8 cellular contexts compared by ENCODE assay signal in the genomic region with DNA sequence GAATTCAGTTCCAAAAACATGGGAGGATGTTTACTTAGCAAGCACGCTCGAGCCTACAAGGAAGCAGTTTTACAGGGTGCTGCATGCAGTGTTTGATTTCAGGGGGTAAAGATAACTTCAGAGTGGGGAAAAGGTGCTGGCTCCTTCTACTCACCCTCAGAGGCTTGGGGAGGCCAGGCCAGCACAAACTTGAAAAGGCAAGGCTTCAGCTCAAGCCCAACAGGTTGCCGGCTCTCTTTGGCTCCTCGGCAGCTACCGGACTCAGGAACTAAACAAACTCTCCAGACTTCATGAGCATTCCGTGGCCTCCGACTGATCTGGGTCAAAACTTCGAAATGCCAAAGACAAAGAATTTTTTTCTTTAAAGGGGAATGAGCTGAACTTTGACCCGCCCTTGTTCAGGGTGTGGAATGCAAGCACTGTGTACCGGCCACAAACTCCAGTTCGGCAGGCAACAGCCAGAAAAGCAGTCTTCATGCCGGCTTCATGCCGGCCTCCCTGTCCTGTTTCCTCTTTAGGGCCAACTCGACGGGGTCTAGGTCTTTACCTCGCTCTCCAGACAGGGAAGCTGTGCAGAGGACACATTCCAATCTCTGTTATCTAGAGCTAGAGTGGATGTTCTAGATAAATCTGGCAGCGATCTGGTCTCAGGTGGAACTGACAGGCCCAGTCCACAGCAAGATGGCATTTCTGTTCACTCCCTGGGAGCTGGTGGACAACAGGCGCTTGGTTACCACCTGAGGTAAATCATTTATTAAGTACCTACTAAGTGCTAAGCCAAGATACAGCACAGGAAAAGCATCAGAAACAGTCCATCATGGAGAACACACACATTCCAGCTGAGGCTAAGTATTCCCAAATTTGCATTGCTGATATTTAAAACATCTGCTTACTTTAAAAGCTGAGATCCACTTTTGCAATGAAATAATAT.
DNase-seq lines count a peak whose midpoint lies in the region; ATAC-seq and TF ChIP-seq lines count a peak whose summit lies in the region.

No MANE protein-coding gene starts in this region.

- TF ChIP-seq CTCF in MM.1S (IDR thresholded peaks at IDR 0.05; ENCODE audit: low read length) (no peak), nephron progenitor cell (IDR thresholded peaks at IDR 0.05) (no peak)

- H3K36me3 ChIP-seq in CD4-positive, CD25-positive, alpha-beta regulatory T cell (ENCODE audit: control insufficient read depth, insufficient read depth, low read length): no peaks in the 10 kb centered on the region
- H3K36me3 ChIP-seq in MM.1S (replicated peaks; ENCODE audit: insufficient read depth, low read length) (no peaks in the 10 kb centered on the region), ectodermal cell (ENCODE audit: control insufficient read depth, insufficient read depth, low read length) (no peaks in the 10 kb centered on the region)

- peak overlapping the region; percentile 87 to 97 (median 92) for H3K4me3 Mint-ChIP-seq in CD4-positive, CD25-positive, alpha-beta regulatory T cell
- no peak overlapping the region for H3K4me3 Mint-ChIP-seq in nephron progenitor cell

- peak overlapping the region; percentile 95 for H3K4me3 ChIP-seq in CD4-positive, CD25-positive, alpha-beta regulatory T cell (ENCODE audit: low read depth, low read length)
- peak overlapping the region; percentile 56 for H3K4me3 ChIP-seq in MM.1S (ENCODE audit: low read length)
- no peak overlapping the region for H3K4me3 ChIP-seq in ectodermal cell (ENCODE audit: insufficient read depth, low read depth, low read length)

- H2AFZ ChIP-seq in MM.1S (ENCODE audit: low read length): peak overlapping the region; percentile 26

- no peak for ATAC-seq in CD4-positive, CD25-positive, alpha-beta regulatory T cell (ENCODE audit: low read depth in 2 of 2)
- ATAC-seq in HG02981 (IDR thresholded peaks at IDR 0.05; ENCODE audit: unreplicated experiment) (no peak), GM19328 (IDR thresholded peaks at IDR 0.05; ENCODE audit: unreplicated experiment) (no peak)

- H3K9me3 ChIP-seq in CD4-positive, CD25-positive, alpha-beta regulatory T cell (ENCODE audit: control insufficient read depth in 2 of 2, low read length in 2 of 2): no peaks in the 10 kb centered on the region
- H3K9me3 ChIP-seq in MM.1S (replicated peaks; ENCODE audit: insufficient read depth, low read length) (no peaks in the 10 kb centered on the region), ectodermal cell (ENCODE audit: control insufficient read depth, low read length) (no peaks in the 10 kb centered on the region)

- H4K20me1 ChIP-seq in MM.1S (ENCODE audit: insufficient read depth, low read length): no peaks in the 10 kb centered on the region

- peak overlapping the region; percentile 79 for H3K9ac ChIP-seq in MM.1S (ENCODE audit: low read length)

- peak overlapping the region; percentile 96 to 100 (median 98) for H3K27ac Mint-ChIP-seq in CD4-positive, CD25-positive, alpha-beta regulatory T cell
- H3K27ac Mint-ChIP-seq in nephron progenitor cell: peak overlapping the region; percentile 21

- H3K4me1 Mint-ChIP-seq in CD4-positive, CD25-positive, alpha-beta regulatory T cell: peaks cover 26 to 93% (median 72%) of the 10 kb centered on the region in 4 donors
- peaks cover 63% of the 10 kb centered on the region for H3K4me1 Mint-ChIP-seq in nephron progenitor cell

- 92 to 93% methylated on average over 18 of the region's 18 CpGs for WGBS in ectodermal cell, 2 experiments

- peaks cover 14% of the 10 kb centered on the region for H3K36me3 Mint-ChIP-seq in CD4-positive, CD25-positive, alpha-beta regulatory T cell
- no peaks in the 10 kb centered on the region for H3K36me3 Mint-ChIP-seq in nephron progenitor cell (ENCODE audit: low read depth)

- H3K9me2 ChIP-seq in MM.1S (replicated peaks; ENCODE audit: insufficient read depth, low read length): no peaks in the 10 kb centered on the region

- peak overlapping the region; percentile 87 for H3K4me2 ChIP-seq in MM.1S (ENCODE audit: low read depth, low read length)

- H3K27me3 ChIP-seq in CD4-positive, CD25-positive, alpha-beta regulatory T cell (ENCODE audit: control insufficient read depth, insufficient read depth, low read length): no peaks in the 10 kb centered on the region
- H3K27me3 ChIP-seq in MM.1S (replicated peaks; ENCODE audit: insufficient read depth, low read length): no peaks in the 10 kb centered on the region
- no peaks in the 10 kb centered on the region for H3K27me3 ChIP-seq in ectodermal cell (ENCODE audit: control insufficient read depth, insufficient read depth, low read length, poor library complexity, severe bottlenecking)

- peaks cover 59% of the 10 kb centered on the region for H3K4me1 ChIP-seq in CD4-positive, CD25-positive, alpha-beta regulatory T cell (ENCODE audit: control insufficient read depth, insufficient read depth, low read length, poor library complexity, severe bottlenecking)
- peaks cover 52% of the 10 kb centered on the region for H3K4me1 ChIP-seq in MM.1S (ENCODE audit: low read length)
- peaks cover 6% of the 10 kb centered on the region for H3K4me1 ChIP-seq in ectodermal cell (ENCODE audit: control insufficient read depth, insufficient read depth, low read length)

- H3F3A ChIP-seq in MM.1S (ENCODE audit: insufficient read depth, low read length): peaks cover 48% of the 10 kb centered on the region

- DNase-seq in CD4-positive, CD25-positive, alpha-beta regulatory T cell: no peak
- no peak for DNase-seq in MM.1S
- no peak for DNase-seq in nephron progenitor cell
- no peak for DNase-seq in AG20443 (ENCODE audit: low spot score)
- no peak for DNase-seq in midbrain (lab: John Stamatoyannopoulos, UW)

- peaks cover 83% of the 10 kb centered on the region for H3K79me2 ChIP-seq in MM.1S (ENCODE audit: low read length)

- H3K9me3 Mint-ChIP-seq in CD4-positive, CD25-positive, alpha-beta regulatory T cell: peaks cover 0 to 3% (median 0%) of the 10 kb centered on the region in 7 donors
- no peaks in the 10 kb centered on the region for H3K9me3 Mint-ChIP-seq in nephron progenitor cell

- peaks cover 11% of the 10 kb centered on the region for H3K27me3 Mint-ChIP-seq in CD4-positive, CD25-positive, alpha-beta regulatory T cell
- peaks cover 3% of the 10 kb centered on the region for H3K27me3 Mint-ChIP-seq in nephron progenitor cell (ENCODE audit: low read depth, poor library complexity)

- H3K27ac ChIP-seq in CD4-positive, CD25-positive, alpha-beta regulatory T cell (ENCODE audit: insufficient read depth, low read length, poor library complexity, severe bottlenecking): peak overlapping the region; percentile 95
- H3K27ac ChIP-seq in MM.1S (ENCODE audit: low read length) (peak overlapping the region; percentile 91), ectodermal cell (ENCODE audit: insufficient read depth, low read depth, low read length, poor library complexity, severe bottlenecking) (peak overlapping the region; percentile 39)

Comparison
In these comparisons a context has a peak if more than half of its experiments do, and no peak if none do; other contexts are left out.
1. H3K27ac ChIP-seq: peak in every context shown above with its lines; median percentile 95 in CD4-positive, CD25-positive, alpha-beta regulatory T cell; 91 in MM.1S; 39 in ectodermal cell.